In genomic region chr1:169466259-169467230, GRCh38 we compare ENCODE assay signal across 8 cellular contexts. TPM values are rescaled to one million over a fixed set of nuclear protein-coding genes. Genes with fewer than 3 reads are reported as not detected.
A peak's percentile ranks its signal among the peaks of the same experiment; 100 is the strongest.
DNase-seq lines count a peak whose midpoint lies in the region; ATAC-seq, FAIRE-seq and TF ChIP-seq lines count a peak whose summit lies in the region.

No MANE protein-coding gene starts in this region.

- peak in 1 of 7 experiments; percentile 16 for DNase-seq in CD8-positive, alpha-beta T cell
- DNase-seq in GM23248 (peak; percentile 65), Peyer's patch (peak in 1 of 3 donors; percentile 50), fibroblast of lung (ENCODE audit: low read depth in 2 of 2) (peak; percentile 36 to 71), smooth muscle cell (lab: John Stamatoyannopoulos, UW; ENCODE audit: unreplicated experiment) (no peak), NCI-H345 (lab: John Stamatoyannopoulos, UW) (no peak), urothelium cell line (ENCODE audit: low spot score) (no peak), NCI-H226 (no peak)

- H3F3A ChIP-seq in GM23248 (ENCODE audit: insufficient read depth) (0 out of 2 replicates have a peak, but pooled peaks cover under 1% of the 10 kb centered on the region), smooth muscle cell (ENCODE audit: low read depth) (no peaks in the 10 kb centered on the region)

- no peak overlapping the region for H3K9ac ChIP-seq in GM23248
- no peak overlapping the region for H3K9ac ChIP-seq in fibroblast of lung (ENCODE audit: insufficient read depth, low read length)
- H3K9ac ChIP-seq in smooth muscle cell (ENCODE audit: low read depth) = no peak overlapping the region

- no peaks in the 10 kb centered on the region for H3K4me1 ChIP-seq in CD8-positive, alpha-beta T cell (ENCODE audit: insufficient read depth, low read length)
- H3K4me1 ChIP-seq in GM23248 (ENCODE audit: insufficient read depth) (no peaks in the 10 kb centered on the region), Peyer's patch (no peaks in the 10 kb centered on the region), fibroblast of lung (ENCODE audit: control insufficient read depth, extremely low read depth, insufficient read depth, low read length) (no peaks in the 10 kb centered on the region), smooth muscle cell (ENCODE audit: low read depth) (no peaks in the 10 kb centered on the region)

- H3K36me3 Mint-ChIP-seq in CD8-positive, alpha-beta T cell = peaks cover 17% of the 10 kb centered on the region

- FAIRE-seq in urothelium cell line (lab: Jason Lieb, UNC) = no peak

- no peaks in the 10 kb centered on the region for H3K9me3 ChIP-seq in CD8-positive, alpha-beta T cell (ENCODE audit: low read length)
- H3K9me3 ChIP-seq in GM23248 (ENCODE audit: low read depth) (no peaks in the 10 kb centered on the region), Peyer's patch (no peaks in the 10 kb centered on the region), fibroblast of lung (ENCODE audit: control insufficient read depth, insufficient read depth, low read depth, low read length) (no peaks in the 10 kb centered on the region), smooth muscle cell (replicated peaks; ENCODE audit: low read depth) (no peaks in the 10 kb centered on the region)

- no peaks in the 10 kb centered on the region for H3K79me2 ChIP-seq in GM23248 (ENCODE audit: insufficient read depth)
- H3K79me2 ChIP-seq in fibroblast of lung (ENCODE audit: control insufficient read depth, insufficient read depth, low read length) = no peaks in the 10 kb centered on the region
- H3K79me2 ChIP-seq in smooth muscle cell (ENCODE audit: low read depth) = no peaks in the 10 kb centered on the region

- peaks cover 4% of the 10 kb centered on the region for H3K4me1 Mint-ChIP-seq in CD8-positive, alpha-beta T cell (ENCODE audit: low read depth)

- no peak for ATAC-seq in CD8-positive, alpha-beta T cell

- no peaks in the 10 kb centered on the region for H3K27me3 Mint-ChIP-seq in CD8-positive, alpha-beta T cell (ENCODE audit: low read depth)

- peak; percentile 41 for TF ChIP-seq CTCF in CD8-positive, alpha-beta T cell (IDR thresholded peaks at IDR 0.05)
- TF ChIP-seq CTCF in Peyer's patch (IDR thresholded peaks at IDR 0.05) = peak in 4 of 6 experiments; percentile 25 to 65 (median 50)
- TF ChIP-seq CTCF in fibroblast of lung (conservative IDR thresholded peaks at IDR 0.05 in 1 of 2, IDR thresholded peaks at IDR 0.05 in 1 of 2; ENCODE audit: low read depth in 1 of 2, low read length in 2 of 2) = peak; percentile 36 to 37
- peak; percentile 34 for TF ChIP-seq CTCF in smooth muscle cell (IDR thresholded peaks at IDR 0.05; ENCODE audit: borderline replicate concordance, insufficient read depth, poor library complexity, severe bottlenecking)

- no peak overlapping the region for H3K27ac ChIP-seq in CD8-positive, alpha-beta T cell (ENCODE audit: low read depth, low read length)
- H3K27ac ChIP-seq in GM23248 (no peak overlapping the region), Peyer's patch (no peak overlapping the region), fibroblast of lung (ENCODE audit: insufficient read depth, low read length) (no peak overlapping the region), smooth muscle cell (ENCODE audit: low read depth) (no peak overlapping the region)

- H3K27ac Mint-ChIP-seq in CD8-positive, alpha-beta T cell = no peak overlapping the region

- intact Hi-C loops in CD8-positive, alpha-beta T cell (cut with DNase I, micrococcal nuclease) = loop anchor here (1.0 to 10.0 kb wide), 4 partner anchors 80 to 341 kb away; partner anchors contain the start of gene SELL (in 1 of the 2)

- 60 to 62% methylated on average over 8 of the region's 8 CpGs for WGBS in GM23248 (ENCODE audit: low coverage in 1 of 2, low lambda C conversion rate in 2 of 2, missing lambda C conversion rate in 2 of 2), 2 experiments
- WGBS in smooth muscle cell (ENCODE audit: low lambda C conversion rate) = 88% methylated on average over 8 of the region's 8 CpGs

- H3K4me2 ChIP-seq in GM23248 (ENCODE audit: unreplicated experiment) = no peak overlapping the region
- no peak overlapping the region for H3K4me2 ChIP-seq in fibroblast of lung (ENCODE audit: extremely low read depth, insufficient read depth, low read length)
- H3K4me2 ChIP-seq in smooth muscle cell = no peak overlapping the region

- no peaks in the 10 kb centered on the region for H3K27me3 ChIP-seq in CD8-positive, alpha-beta T cell (ENCODE audit: insufficient read depth, low read length)
- H3K27me3 ChIP-seq in GM23248 (replicated peaks; ENCODE audit: insufficient read depth) (no peaks in the 10 kb centered on the region), Peyer's patch (no peaks in the 10 kb centered on the region), fibroblast of lung (ENCODE audit: control insufficient read depth, insufficient read depth, low read length) (no peaks in the 10 kb centered on the region), smooth muscle cell (ENCODE audit: low read depth) (no peaks in the 10 kb centered on the region)

- POLR2A ChIA-PET in CD8-positive, alpha-beta T cell (lab: Charles Lee) = interaction anchor here (0.7 kb wide), 1 partner anchor 106 kb away, joined by 3 read pairs; no protein-coding TSS in a partner anchor

- H3K4me3 Mint-ChIP-seq in CD8-positive, alpha-beta T cell = no peak overlapping the region

- H3K9me3 Mint-ChIP-seq in CD8-positive, alpha-beta T cell = no peaks in the 10 kb centered on the region

- in situ Hi-C loops in GM23248 (cut with MboI) = no loop called here

- TF ChIP-seq POLR2A in Peyer's patch (IDR thresholded peaks at IDR 0.05) = no peak

- no peaks in the 10 kb centered on the region for H3K36me3 ChIP-seq in CD8-positive, alpha-beta T cell (ENCODE audit: insufficient read depth, low read length)
- H3K36me3 ChIP-seq in GM23248 (ENCODE audit: low read depth) (no peaks in the 10 kb centered on the region), Peyer's patch (peaks cover 0 to 14% (median 0%) of the 10 kb centered on the region in 3 donors), fibroblast of lung (ENCODE audit: control insufficient read depth, insufficient read depth, low read length) (no peaks in the 10 kb centered on the region), smooth muscle cell (ENCODE audit: low read depth) (peaks cover 6% of the 10 kb centered on the region)

- CTCF ChIA-PET in CD8-positive, alpha-beta T cell (lab: Charles Lee) = interaction anchor here (0.7 to 2.5 kb wide), 9 partner anchors 19 to 1067 kb away, joined by 3 to 17 read pairs (median 3); partner anchors contain the start of gene SLC19A2

- no peaks in the 10 kb centered on the region for H3K9me2 ChIP-seq in GM23248 (ENCODE audit: insufficient read depth)

- no peaks in the 10 kb centered on the region for H4K20me1 ChIP-seq in GM23248 (ENCODE audit: insufficient read depth)
- no peaks in the 10 kb centered on the region for H4K20me1 ChIP-seq in fibroblast of lung (ENCODE audit: control insufficient read depth, extremely low read depth, insufficient read depth, low read length)
- peaks cover 23% of the 10 kb centered on the region for H4K20me1 ChIP-seq in smooth muscle cell (ENCODE audit: low read depth)

- H2AFZ ChIP-seq in GM23248 = no peak overlapping the region
- H2AFZ ChIP-seq in fibroblast of lung (ENCODE audit: low read length) = no peak overlapping the region
- H2AFZ ChIP-seq in smooth muscle cell (ENCODE audit: low read depth) = no peak overlapping the region

- H3K4me3 ChIP-seq in CD8-positive, alpha-beta T cell (ENCODE audit: low read depth, low read length) = no peak overlapping the region
- H3K4me3 ChIP-seq in GM23248 (no peak overlapping the region), Peyer's patch (no peak overlapping the region), fibroblast of lung (replicated peaks in 1 of 4; ENCODE audit: control extremely low read depth in 1 of 4, insufficient read depth in 1 of 4, low read depth in 3 of 4, low read length in 4 of 4) (no peak overlapping the region), smooth muscle cell (no peak overlapping the region)

RNA-seq across cellular contexts. Expression of gene SLC19A2, which starts 19.2 kb away (rescaled TPM):
- total RNA-seq in CD8-positive, alpha-beta T cell = 1 to 10 TPM; 4.7 to 6.1 TPM
- 7.1 and 7.6 TPM in 2 replicates for total RNA-seq in GM23248 (2014; rRNA removed; shearing (Covaris generic))
- polyA plus RNA-seq in GM23248 (2016; fragmentation: Nextera tagmentation; extraction: Ambion mirVana) = 2.1 and 2.6 TPM in 2 replicates
- total RNA-seq in Peyer's patch = 10 to 100 TPM in 2 of 4 donors, 1 to 10 TPM in 2; 7.2 to 14.9 (median 10.9) TPM
- 8.5 and 8.9 TPM in 2 replicates for total RNA-seq in fibroblast of lung
- polyA plus RNA-seq in fibroblast of lung = 4.5 and 5.2 TPM in 2 replicates
- polyA plus RNA-seq in fibroblast of lung (2012) = 2.4 and 2.6 TPM in 2 replicates
- 0.71 and 5.7 TPM in 2 replicates for polyA minus RNA-seq in fibroblast of lung (ENCODE audit: low replicate concordance)
- 59.4 and 65.2 TPM in 2 replicates for total RNA-seq in smooth muscle cell
- polyA plus RNA-seq in smooth muscle cell = 12.3 and 15.1 TPM in 2 replicates

RNA-seq across cellular contexts. Expression of gene CCDC181, which starts 39.3 kb away (rescaled TPM):
- total RNA-seq in CD8-positive, alpha-beta T cell = not detected
- total RNA-seq in GM23248 (2014; rRNA removed; shearing (Covaris generic)) = not detected in 2 replicates
- polyA plus RNA-seq in GM23248 (2016; fragmentation: Nextera tagmentation; extraction: Ambion mirVana) (0.10 TPM in 1 of 2 replicates, not detected in the other), fibroblast of lung (0.34 and 0.40 TPM in 2 replicates), smooth muscle cell (1.3 and 1.4 TPM in 2 replicates)
- total RNA-seq in Peyer's patch (1 to 10 TPM in 1 of 4 donors, not detected in 3; 2.5 TPM), fibroblast of lung (0.66 and 0.77 TPM in 2 replicates), smooth muscle cell (1.5 and 4.1 TPM in 2 replicates)
- 0.26 and 0.31 TPM in 2 replicates for polyA plus RNA-seq in fibroblast of lung (2012)
- polyA minus RNA-seq in fibroblast of lung (ENCODE audit: low replicate concordance) = not detected in 2 replicates

Comparison
In these comparisons a context has a peak if more than half of its experiments do, and no peak if none do; other contexts are left out.
1. DNase-seq: peak in GM23248 (single experiment) and fibroblast of lung (2 of 2); none in smooth muscle cell (single experiment), NCI-H345 (single experiment), urothelium cell line (single experiment) and NCI-H226 (single experiment).
2. Peak in every context shown above with its lines, with median percentiles within 50 percentile points of each other: CTCF ChIP-seq.